ENCODE assay signal across 31 cellular contexts in genomic region chr2:159622966-159623365, GRCh38.
"Had no signal": no experiment of that assay in that cellular context is flagged by ENCODE, and none has a peak within 500 bp of the region (broad histone marks: within the 10 kb centered on the region; RNA-seq: fewer than 3 reads in every experiment).

No MANE protein-coding gene starts in this region.

- ATAC-seq: naive thymus-derived CD8-positive, alpha-beta T cell; natural killer cell treated with Interleukin-12 subunit alpha and Interleukin-12 subunit beta and Interleukin-15 and Interleukin-18, amount 100 ng/mL, for 72 hours; psoas muscle; right cardiac atrium; sciatic nerve; stimulated activated memory B cell treated with anti-CD40 and anti-IgM and Interleukin-4, amounts not matched to agents 10 μg/mL and 1 μg/mL and 100 μg/mL, for 72 hours; stimulated activated naive CD8-positive, alpha-beta T cell treated with anti-CD3 and anti-CD28 coated beads, Interleukin-15, amount 100 ng/mL, for 72 hours; stimulated activated naive CD8-positive, alpha-beta T cell treated with anti-CD3 and anti-CD28 coated beads, Interleukin-15, Interleukin-2, amounts not matched to agents 100 U/mL and 50 U/mL, for 24 hours; upper lobe of right lung had no signal

- H3K9me3 Mint-ChIP-seq: natural killer cell treated with Interleukin-12 subunit alpha and Interleukin-12 subunit beta and Interleukin-15 and Interleukin-18, amount 100 ng/mL, for 72 hours; stimulated activated memory B cell treated with anti-CD40 and anti-IgM and Interleukin-4, amounts not matched to agents 10 μg/mL and 1 μg/mL and 100 μg/mL, for 72 hours had no signal

- H2AFZ ChIP-seq: neural progenitor cell, parathyroid adenoma had no signal

- H3K27me3 ChIP-seq: neural progenitor cell, spleen, suprapubic skin, testis, tibial artery, transverse colon, upper lobe of right lung, uterus had no signal

- DNase-seq: naive thymus-derived CD8-positive, alpha-beta T cell; occipital lobe; ovary; posterior cingulate gyrus; psoas muscle; right cardiac atrium; spleen; stimulated activated CD4-positive, alpha-beta T cell treated with anti-CD3 and anti-CD28 coated beads, Interleukin-12 subunit alpha, Interleukin-12 subunit beta, amount 100 ng/mL, for 4 hours; stimulated activated CD4-positive, alpha-beta T cell treated with anti-CD3 and anti-CD28 coated beads, Interleukin-1b, Interleukin-23, amount 100 ng/mL, for 48 hours; stimulated activated CD4-positive, alpha-beta T cell treated with anti-CD3 and anti-CD28 coated beads, Interleukin-4, amount 100 ng/mL, for 1 hour; stimulated activated CD4-positive, alpha-beta T cell treated with anti-CD3 and anti-CD28 coated beads, Interleukin-4, amount 100 ng/mL, for 4 hours; stimulated activated CD8-positive, alpha-beta memory T cell treated with anti-CD3 and anti-CD28 coated beads, Interleukin-4, amount 100 ng/mL, for 48 hours; stimulated activated naive CD4-positive, alpha-beta T cell; stimulated activated naive CD8-positive, alpha-beta T cell treated with anti-CD3 and anti-CD28 coated beads, Interleukin-15, amount 100 ng/mL, for 72 hours; stimulated activated naive CD8-positive, alpha-beta T cell treated with anti-CD3 and anti-CD28 coated beads, Interleukin-15, Interleukin-2, amounts not matched to agents 100 U/mL and 50 U/mL, for 24 hours; substantia nigra; testis; tibial artery; transverse colon; upper lobe of right lung; uterus had no signal

- H3K4me1 ChIP-seq: uterus had no signal

- H3K4me2 ChIP-seq: neural progenitor cell, smooth muscle cell had no signal

- H3K4me1 Mint-ChIP-seq: stimulated activated memory B cell treated with anti-CD40 and anti-IgM and Interleukin-4, amounts not matched to agents 10 μg/mL and 1 μg/mL and 100 μg/mL, for 72 hours; stimulated activated naive CD8-positive, alpha-beta T cell treated with anti-CD3 and anti-CD28 coated beads, Interleukin-15, amount 100 ng/mL, for 72 hours had no signal

- H3K9ac ChIP-seq: neural progenitor cell, parathyroid adenoma had no signal

- H3K79me2 ChIP-seq: parathyroid adenoma had no signal

- H3K4me3 Mint-ChIP-seq: naive thymus-derived CD8-positive, alpha-beta T cell; natural killer cell treated with Interleukin-12 subunit alpha and Interleukin-12 subunit beta and Interleukin-15 and Interleukin-18, amount 100 ng/mL, for 72 hours; neural progenitor cell; stimulated activated memory B cell treated with anti-CD40 and anti-IgM and Interleukin-4, amounts not matched to agents 10 μg/mL and 1 μg/mL and 100 μg/mL, for 72 hours; stimulated activated naive CD8-positive, alpha-beta T cell treated with anti-CD3 and anti-CD28 coated beads, Interleukin-15, amount 100 ng/mL, for 72 hours; type B pancreatic cell had no signal

- H3K4me3 ChIP-seq: neural progenitor cell, ovary, psoas muscle, skin epidermis, smooth muscle cell, spleen, suprapubic skin, testis, tibial artery, transverse colon, upper lobe of right lung, uterus had no signal

- H3K9me3 ChIP-seq: ovary, psoas muscle, spleen, suprapubic skin, testis, transverse colon, upper lobe of right lung, uterus had no signal

- H3K36me3 Mint-ChIP-seq: type B pancreatic cell had no signal

- H3K27me3 Mint-ChIP-seq: naive thymus-derived CD8-positive, alpha-beta T cell; natural killer cell treated with Interleukin-12 subunit alpha and Interleukin-12 subunit beta and Interleukin-15 and Interleukin-18, amount 100 ng/mL, for 72 hours; progenitor cell of endocrine pancreas; stimulated activated memory B cell treated with anti-CD40 and anti-IgM and Interleukin-4, amounts not matched to agents 10 μg/mL and 1 μg/mL and 100 μg/mL, for 72 hours; stimulated activated naive CD8-positive, alpha-beta T cell treated with anti-CD3 and anti-CD28 coated beads, Interleukin-15, amount 100 ng/mL, for 72 hours; type B pancreatic cell had no signal

- H3K27ac ChIP-seq: neural progenitor cell, ovary, parathyroid adenoma, psoas muscle, skin epidermis, spleen, suprapubic skin, testis, tibial artery, transverse colon, upper lobe of right lung, uterus had no signal

- H3K27ac Mint-ChIP-seq: natural killer cell treated with Interleukin-12 subunit alpha and Interleukin-12 subunit beta and Interleukin-15 and Interleukin-18, amount 100 ng/mL, for 72 hours; neural progenitor cell; stimulated activated memory B cell treated with anti-CD40 and anti-IgM and Interleukin-4, amounts not matched to agents 10 μg/mL and 1 μg/mL and 100 μg/mL, for 72 hours; type B pancreatic cell had no signal

- H3K36me3 ChIP-seq: neural progenitor cell, ovary, spleen, suprapubic skin, tibial artery, transverse colon, upper lobe of right lung, uterus had no signal
